27 cellular contexts compared by ENCODE assay signal in the genomic region with DNA sequence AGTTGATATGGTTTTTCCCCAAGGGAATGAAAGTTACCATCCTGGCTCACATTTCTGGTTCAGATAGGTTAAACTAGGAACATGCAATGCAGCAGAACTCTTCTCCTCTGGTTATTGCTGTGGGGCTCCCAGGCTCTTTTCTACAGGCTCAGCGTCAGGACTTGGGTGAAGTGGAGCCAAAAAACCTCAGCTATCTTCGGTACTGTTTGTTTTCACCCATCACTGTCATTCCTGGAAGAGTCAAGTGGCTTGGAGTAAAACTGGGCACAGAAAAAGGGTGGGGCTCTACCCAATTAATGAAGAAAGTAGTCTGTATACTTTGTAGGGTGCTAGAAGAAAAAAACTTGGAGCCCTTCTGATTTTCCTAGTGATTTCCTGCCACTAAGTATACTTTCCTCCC.
"Had no signal": no experiment of that assay in that cellular context is flagged by ENCODE, and none has a peak within 500 bp of the region (broad histone marks: within the 10 kb centered on the region; RNA-seq: fewer than 3 reads in every experiment).

No MANE protein-coding gene starts in this region.

- H3K79me2 ChIP-seq: hepatocyte had no signal

- H3K36me3 ChIP-seq: ovary, prostate gland, right lobe of liver, uterus had no signal

- H3K9me3 Mint-ChIP-seq: naive thymus-derived CD4-positive, alpha-beta T cell; natural killer cell treated with Interleukin-12 subunit alpha and Interleukin-12 subunit beta and Interleukin-15 and Interleukin-18, amount 100 ng/mL, for 72 hours; stimulated activated memory B cell treated with anti-CD40 and anti-IgM and Interleukin-4, amounts not matched to agents 10 μg/mL and 1 μg/mL and 100 μg/mL, for 72 hours; stimulated activated naive CD8-positive, alpha-beta T cell treated with anti-CD3 and anti-CD28 coated beads, Interleukin-15, amount 100 ng/mL, for 72 hours; type B pancreatic cell had no signal

- H3K4me2 ChIP-seq: hepatocyte, smooth muscle cell had no signal

- H3K4me1 Mint-ChIP-seq: stimulated activated memory B cell treated with anti-CD40 and anti-IgM and Interleukin-4, amounts not matched to agents 10 μg/mL and 1 μg/mL and 100 μg/mL, for 72 hours; stimulated activated naive CD8-positive, alpha-beta T cell treated with anti-CD3 and anti-CD28 coated beads, Interleukin-15, amount 100 ng/mL, for 72 hours had no signal

- DNase-seq: head of caudate nucleus; islet precursor cell; mesendoderm; midbrain; mucosa of descending colon; naive thymus-derived CD4-positive, alpha-beta T cell; ovary; posterior cingulate gyrus; retina; right lobe of liver; stimulated activated CD4-positive, alpha-beta T cell treated with anti-CD3 and anti-CD28 coated beads, Interleukin-1b, Interleukin-23, amount 100 ng/mL, for 48 hours; stimulated activated CD4-positive, alpha-beta T cell treated with anti-CD3 and anti-CD28 coated beads, Interleukin-2, amount 100 ng/mL, for 48 hours; stimulated activated CD4-positive, alpha-beta T cell treated with anti-CD3 and anti-CD28 coated beads, Interleukin-4, amount 100 ng/mL, for 4 hours; stimulated activated CD8-positive, alpha-beta memory T cell treated with anti-CD3 and anti-CD28 coated beads, Interleukin-4, amount 100 ng/mL, for 48 hours; stimulated activated naive CD4-positive, alpha-beta T cell treated with Interleukin-2 at 50 U/mL for 16 hours; stimulated activated naive CD8-positive, alpha-beta T cell treated with anti-CD3 and anti-CD28 coated beads, Interleukin-15, amount 100 ng/mL, for 72 hours; substantia nigra; uterus had no signal

- H3K27me3 Mint-ChIP-seq: naive thymus-derived CD4-positive, alpha-beta T cell; stimulated activated memory B cell treated with anti-CD40 and anti-IgM and Interleukin-4, amounts not matched to agents 10 μg/mL and 1 μg/mL and 100 μg/mL, for 72 hours; stimulated activated naive CD8-positive, alpha-beta T cell treated with anti-CD3 and anti-CD28 coated beads, Interleukin-15, amount 100 ng/mL, for 72 hours had no signal

- H3K4me3 Mint-ChIP-seq: naive thymus-derived CD4-positive, alpha-beta T cell; natural killer cell treated with Interleukin-12 subunit alpha and Interleukin-12 subunit beta and Interleukin-15 and Interleukin-18, amount 100 ng/mL, for 72 hours; stimulated activated memory B cell treated with anti-CD40 and anti-IgM and Interleukin-4, amounts not matched to agents 10 μg/mL and 1 μg/mL and 100 μg/mL, for 72 hours; stimulated activated naive CD8-positive, alpha-beta T cell treated with anti-CD3 and anti-CD28 coated beads, Interleukin-15, amount 100 ng/mL, for 72 hours; type B pancreatic cell had no signal

- H3K4me3 ChIP-seq: hepatocyte, lung, mucosa of descending colon, ovary, prostate gland, right lobe of liver, smooth muscle cell, tibial nerve, uterus had no signal

- ATAC-seq: left lobe of liver; mucosa of descending colon; naive thymus-derived CD4-positive, alpha-beta T cell; natural killer cell treated with Interleukin-12 subunit alpha and Interleukin-12 subunit beta and Interleukin-15 and Interleukin-18, amount 100 ng/mL, for 72 hours; right lobe of liver; stimulated activated memory B cell treated with anti-CD40 and anti-IgM and Interleukin-4, amounts not matched to agents 10 μg/mL and 1 μg/mL and 100 μg/mL, for 72 hours; stimulated activated naive CD8-positive, alpha-beta T cell treated with anti-CD3 and anti-CD28 coated beads, Interleukin-15, amount 100 ng/mL, for 72 hours had no signal

- H3K27ac ChIP-seq: hepatocyte, ovary, prostate gland, right lobe of liver, tibial nerve, uterus had no signal

- H3K27ac Mint-ChIP-seq: naive thymus-derived CD4-positive, alpha-beta T cell; natural killer cell treated with Interleukin-12 subunit alpha and Interleukin-12 subunit beta and Interleukin-15 and Interleukin-18, amount 100 ng/mL, for 72 hours; stimulated activated memory B cell treated with anti-CD40 and anti-IgM and Interleukin-4, amounts not matched to agents 10 μg/mL and 1 μg/mL and 100 μg/mL, for 72 hours; type B pancreatic cell had no signal

- H3K27me3 ChIP-seq: hepatocyte, ovary, right lobe of liver, tibial nerve, uterus had no signal

- H3K9me3 ChIP-seq: mucosa of descending colon, ovary, prostate gland, right lobe of liver, tibial nerve, uterus had no signal

- H2AFZ ChIP-seq: hepatocyte had no signal

- H3K36me3 Mint-ChIP-seq: naive thymus-derived CD4-positive, alpha-beta T cell; natural killer cell treated with Interleukin-12 subunit alpha and Interleukin-12 subunit beta and Interleukin-15 and Interleukin-18, amount 100 ng/mL, for 72 hours; stimulated activated memory B cell treated with anti-CD40 and anti-IgM and Interleukin-4, amounts not matched to agents 10 μg/mL and 1 μg/mL and 100 μg/mL, for 72 hours had no signal

- H3K4me1 ChIP-seq: prostate gland, right lobe of liver, uterus had no signal
